In genomic region chr19:10566408-10566657, GRCh38 we compare ENCODE assay signal across 8 cellular contexts. TPM values are rescaled to one million over a fixed set of nuclear protein-coding genes. Genes with fewer than 3 reads are reported as not detected.
DNase-seq lines count a peak whose midpoint lies in the region; ATAC-seq and TF ChIP-seq lines count a peak whose summit lies in the region.

No MANE protein-coding gene starts in this region.

- TF ChIP-seq CTCF in GM12865 (IDR thresholded peaks at IDR 0.05; ENCODE audit: insufficient read depth, low read depth, low read length, missing control alignments) = no peak
- TF ChIP-seq CTCF in WERI-Rb-1 (IDR thresholded peaks at IDR 0.05; ENCODE audit: low read depth, low read length) = no peak
- no peak for TF ChIP-seq CTCF in fibroblast of the aortic adventitia (IDR thresholded peaks at IDR 0.05; ENCODE audit: insufficient read depth, low read length)

- H3K27me3 ChIP-seq in WERI-Rb-1 (ENCODE audit: insufficient read depth, low read depth, severe bottlenecking) = no peaks in the 10 kb centered on the region

- ATAC-seq in HG02588 (IDR thresholded peaks at IDR 0.05; ENCODE audit: unreplicated experiment) = no peak

- peak overlapping the region; percentile 98 for H3K4me3 ChIP-seq in GM12865 (ENCODE audit: low read depth, low read length)
- H3K4me3 ChIP-seq in WERI-Rb-1 (ENCODE audit: low read depth, low read length) = peak overlapping the region; percentile 23
- peak overlapping the region; percentile 64 for H3K4me3 ChIP-seq in fibroblast of the aortic adventitia (ENCODE audit: low read depth, low read length)
- H3K4me3 ChIP-seq in skeletal muscle cell (ENCODE audit: low read depth, low read length) = peak overlapping the region; percentile 95

- DNase-seq in GM12865 (ENCODE audit: low read depth) = no peak
- no peak for DNase-seq in WERI-Rb-1
- DNase-seq in fibroblast of the aortic adventitia (ENCODE audit: low read depth) = no peak
- no peak for DNase-seq in skeletal muscle cell (ENCODE audit: low read depth)
- DNase-seq in NCI-H2227 (lab: John Stamatoyannopoulos, UW; ENCODE audit: unreplicated experiment) = no peak
- DNase-seq in COR-L47 (lab: John Stamatoyannopoulos, UW) = no peak
- no peak for DNase-seq in DMS79 treated with DMSO at 0.1 percent for 48 hours (lab: John Stamatoyannopoulos, UW)

- H3K27ac ChIP-seq in WERI-Rb-1 = peak overlapping the region; percentile 50

- H3K36me3 ChIP-seq in WERI-Rb-1 = peaks cover 47% of the 10 kb centered on the region

- H3K9me3 ChIP-seq in WERI-Rb-1 (ENCODE audit: severe bottlenecking) = no peaks in the 10 kb centered on the region

RNA-seq across cellular contexts. Expression of gene KRI1, which starts 0.5 kb away (rescaled TPM):
- 11.1 and 25.0 TPM in 2 replicates for total RNA-seq in fibroblast of the aortic adventitia (ENCODE audit: low replicate concordance)

RNA-seq across cellular contexts. Expression of gene CDKN2D, which starts 2.4 kb away (rescaled TPM):
- total RNA-seq in fibroblast of the aortic adventitia (ENCODE audit: low replicate concordance) = 3.8 and 9.2 TPM in 2 replicates

RNA-seq across cellular contexts. Expression of gene AP1M2, which starts 20.8 kb away (rescaled TPM):
- total RNA-seq in fibroblast of the aortic adventitia (ENCODE audit: low replicate concordance) = not detected in 2 replicates

RNA-seq across cellular contexts. Expression of gene ATG4D, which starts 22.6 kb away (rescaled TPM):
- 6.3 and 11.4 TPM in 2 replicates for total RNA-seq in fibroblast of the aortic adventitia (ENCODE audit: low replicate concordance)

RNA-seq across cellular contexts. Expression of gene S1PR5, which starts 49.1 kb away (rescaled TPM):
- total RNA-seq in fibroblast of the aortic adventitia (ENCODE audit: low replicate concordance) = 0.27 and 0.41 TPM in 2 replicates

Comparison
In these comparisons a context has a peak if more than half of its experiments do, and no peak if none do; other contexts are left out.
1. H3K4me3 ChIP-seq: peak in every context shown above with its lines; median percentile 98 in GM12865; 95 in skeletal muscle cell; 64 in fibroblast of the aortic adventitia; 23 in WERI-Rb-1.